Comparison of ENCODE assay signal across 13 cellular contexts in the genomic region with DNA sequence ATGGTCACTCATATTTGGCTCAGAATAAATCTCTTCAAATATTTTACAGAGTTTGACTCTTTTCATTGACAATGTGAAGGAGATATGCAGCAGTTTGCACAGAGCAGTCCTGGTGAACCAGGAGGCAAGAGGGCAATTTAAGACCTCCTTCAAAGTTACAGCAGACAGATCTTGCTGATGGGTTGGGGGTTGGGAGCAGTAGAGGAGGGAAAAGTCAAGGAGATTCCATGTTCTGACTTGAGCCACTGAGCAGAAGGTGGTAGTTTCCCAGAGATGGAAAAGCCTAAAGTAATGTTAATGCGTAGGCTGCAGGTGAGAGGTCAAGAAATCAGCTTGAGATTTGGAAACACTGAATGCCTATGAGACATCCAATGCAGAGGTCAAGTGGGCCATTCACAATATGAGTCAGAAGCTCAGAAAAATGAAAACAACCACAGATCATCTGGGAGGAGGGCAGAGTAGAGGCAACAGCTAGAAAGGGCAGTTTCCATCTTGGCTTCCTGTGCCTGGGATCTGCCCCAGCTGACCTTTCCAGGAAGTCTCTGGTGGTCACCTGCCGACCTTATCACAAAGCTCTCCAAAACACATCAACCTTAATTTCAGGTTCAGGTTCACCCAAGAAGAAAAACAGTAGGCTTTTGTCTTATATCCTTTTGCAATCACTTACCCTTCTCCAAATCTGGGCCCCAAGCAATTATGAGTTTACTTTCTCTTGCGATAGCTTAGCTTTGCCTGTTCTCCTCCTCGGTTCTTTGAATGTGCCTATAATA.
DNase-seq lines count a peak whose midpoint lies in the region; ATAC-seq, FAIRE-seq and TF ChIP-seq lines count a peak whose summit lies in the region.
"Had no signal": no experiment of that assay in that cellular context is flagged by ENCODE, and none has a peak within 500 bp of the region (broad histone marks: within the 10 kb centered on the region; RNA-seq: fewer than 3 reads in every experiment).

No MANE protein-coding gene starts in this region.

- H3K36me3 ChIP-seq in ACC112 (ENCODE audit: insufficient read depth, low read length), result no peaks in the 10 kb centered on the region
- H3K36me3 ChIP-seq in left lung, result no peaks in the 10 kb centered on the region
- H3K36me3 ChIP-seq: sigmoid colon had no signal

- H3K27me3 ChIP-seq in ACC112 (ENCODE audit: insufficient read depth, low read length) (no peaks in the 10 kb centered on the region), left lung (no peaks in the 10 kb centered on the region)
- H3K27me3 ChIP-seq: sigmoid colon had no signal

- H3K27ac ChIP-seq in ACC112 (ENCODE audit: low read depth, low read length), result peak overlapping the region; percentile 50
- no peak overlapping the region for H3K27ac ChIP-seq in left lung
- H3K27ac ChIP-seq: sigmoid colon had no signal

- TF ChIP-seq CTCF in left lung (IDR thresholded peaks at IDR 0.05), result no peak

- H3K4me3 ChIP-seq in ACC112 (ENCODE audit: low read depth, low read length) (peak overlapping the region; percentile 27; the same call in 1 of the 2 replicates), left lung (no peak overlapping the region)
- H3K4me3 ChIP-seq: sigmoid colon had no signal

- ATAC-seq in left lung, result peak; percentile 50
- ATAC-seq in Right ventricle myocardium superior (ENCODE audit: poor library complexity), result no peak

- TF ChIP-seq POLR2A in GM12891 (IDR thresholded peaks at IDR 0.05; ENCODE audit: low read depth, low read length), result no peak

- H3K4me1 ChIP-seq in ACC112 (ENCODE audit: control insufficient read depth, insufficient read depth, low read length, unreplicated experiment) (peaks cover 35% of the 10 kb centered on the region), left lung (peaks cover 0 to 12% of the 10 kb centered on the region in 2 donors)

- peak; percentile 25 for DNase-seq in HT-29 (ENCODE audit: low spot score)
- peak; percentile 67 for DNase-seq in brain pericyte (ENCODE audit: low read depth, low spot score)
- DNase-seq in left lung, result no peak
- DNase-seq in retina, result no peak
- DNase-seq in GM12891 (ENCODE audit: insufficient read length, low spot score), result no peak
- no peak for DNase-seq in Right ventricle myocardium superior
- DNase-seq in hypothalamus (lab: John Stamatoyannopoulos, UW), result no peak
- DNase-seq: AML-193, GDM1, NCI-H1048, sigmoid colon, T-helper 9 cell had no signal

- peaks cover 0 to 32% of the 10 kb centered on the region in 2 donors for H3K9me3 ChIP-seq in left lung

- no peak overlapping the region for H2AFZ ChIP-seq in ACC112 (ENCODE audit: low read length, unreplicated experiment)

- intact Hi-C loops in left lung (cut with DNase I), result no loop called here
- intact Hi-C loops in Right ventricle myocardium superior (cut with DNase I), result no loop called here

- H3K79me2 ChIP-seq in ACC112 (ENCODE audit: control insufficient read depth, insufficient read depth, low read length, unreplicated experiment), result no peaks in the 10 kb centered on the region

- no peak for FAIRE-seq in GM12891 (lab: Jason Lieb, UNC)

TF ChIP-seq in GM12891, 5 proteins besides CTCF, POLR2A, EP300 and RAD21:
- no peak for TF ChIP-seq TAF1 (IDR thresholded peaks at IDR 0.05; ENCODE audit: low read depth, low read length)
- no peak for TF ChIP-seq POU2F2 (IDR thresholded peaks at IDR 0.05; ENCODE audit: low read depth, low read length)
- TF ChIP-seq PAX5 (IDR thresholded peaks at IDR 0.05; ENCODE audit: insufficient read depth, low read length, severe bottlenecking), result no peak
- TF ChIP-seq POLR2AphosphoS5 (IDR thresholded peaks at IDR 0.05; ENCODE audit: low read depth, low read length), result no peak
- no peak for TF ChIP-seq SPI1 (IDR thresholded peaks at IDR 0.05; ENCODE audit: low read depth, low read length)
TF ChIP-seq in GM12891: peak in this region for 0.

Comparison
In these comparisons a context has a peak if more than half of its experiments do, and no peak if none do; other contexts are left out.
1. DNase-seq: peak in HT-29 (single experiment) and brain pericyte (single experiment); none in left lung (0 of 2), retina (single experiment), GM12891 (single experiment), Right ventricle myocardium superior (single experiment) and hypothalamus (0 of 51).